ENCODE assay signal across 1 cellular context in genomic region chr17:82205720-82206508, GRCh38.
TF ChIP-seq lines count a peak whose summit lies in the region.

No MANE protein-coding gene starts in this region.

TF ChIP-seq in HepG2, 621 proteins besides CTCF, POLR2A, EP300 and RAD21 (continued from another document and continues in another):
- TF ChIP-seq ZBTB40 (IDR thresholded peaks at IDR 0.05) (no peak), ZBTB40 (CRISPR knock-in tag; IDR thresholded peaks at IDR 0.05) (0 out of 2 replicates have a peak, but pooled peaks have one; percentile 18), BRD4 (CRISPR knock-in tag; IDR thresholded peaks at IDR 0.05) (no peak), ZC3H4 (CRISPR knock-in tag; IDR thresholded peaks at IDR 0.05; ENCODE audit: borderline replicate concordance) (no peak), FOXP4 (CRISPR knock-in tag; IDR thresholded peaks at IDR 0.05) (no peak), MTA1 (CRISPR knock-in tag; IDR thresholded peaks at IDR 0.05; ENCODE audit: borderline replicate concordance) (no peak), ZNF101 (CRISPR knock-in tag; IDR thresholded peaks at IDR 0.05; ENCODE audit: borderline replicate concordance, low read depth) (no peak), ELF3 (CRISPR knock-in tag; IDR thresholded peaks at IDR 0.05) (peak; percentile 100), TAF15 (IDR thresholded peaks at IDR 0.05; ENCODE audit: low read depth, low read length, poor library complexity, severe bottlenecking) (no peak), ZNF713 (CRISPR knock-in tag; IDR thresholded peaks at IDR 0.05) (no peak), ZMYM3 (CRISPR knock-in tag; IDR thresholded peaks at IDR 0.05) (no peak), ZNF557 (CRISPR knock-in tag; IDR thresholded peaks at IDR 0.05) (no peak), SP4 (CRISPR knock-in tag; IDR thresholded peaks at IDR 0.05) (no peak; the same call in 1 of the 2 replicates), ZNF646 (CRISPR knock-in tag; IDR thresholded peaks at IDR 0.05) (no peak), MBD4 (IDR thresholded peaks at IDR 0.05; ENCODE audit: borderline replicate concordance, low read length) (no peak), MIER3 (CRISPR knock-in tag; IDR thresholded peaks at IDR 0.05; ENCODE audit: borderline replicate concordance) (peak; percentile 75; the same call in 1 of the 2 replicates), HOXA3 (CRISPR knock-in tag; IDR thresholded peaks at IDR 0.05) (peak; percentile 76), ZNF614 (CRISPR knock-in tag; IDR thresholded peaks at IDR 0.05; ENCODE audit: borderline replicate concordance) (peak; percentile 48; the same call in 1 of the 2 replicates), REST (IDR thresholded peaks at IDR 0.05; ENCODE audit: borderline replicate concordance in 1 of 2, low read depth in 1 of 2, low read length in 2 of 2) (no peak), SIN3A (IDR thresholded peaks at IDR 0.05; ENCODE audit: borderline replicate concordance, low read depth, low read length) (no peak), ZNF598 (CRISPR knock-in tag; IDR thresholded peaks at IDR 0.05; ENCODE audit: borderline replicate concordance) (peak; percentile 68; the same call in 1 of the 2 replicates), ZKSCAN8 (CRISPR knock-in tag; IDR thresholded peaks at IDR 0.05; ENCODE audit: borderline replicate concordance) (peak; percentile 45; the same call in 1 of the 2 replicates), ZNF597 (CRISPR knock-in tag; IDR thresholded peaks at IDR 0.05) (no peak), KLF12 (CRISPR knock-in tag; IDR thresholded peaks at IDR 0.05; ENCODE audit: borderline replicate concordance) (no peak), ZBTB8A (CRISPR knock-in tag; IDR thresholded peaks at IDR 0.05; ENCODE audit: borderline replicate concordance, low read depth) (no peak), ETV6 (CRISPR knock-in tag; conservative IDR thresholded peaks at IDR 0.05) (0 out of 2 replicates have a peak, but pooled peaks have one; percentile 13), ZNF780A (CRISPR knock-in tag; IDR thresholded peaks at IDR 0.05) (no peak), ZSCAN22 (CRISPR knock-in tag; IDR thresholded peaks at IDR 0.05) (no peak), CENPX (CRISPR knock-in tag; IDR thresholded peaks at IDR 0.05) (no peak), ELF4 (CRISPR knock-in tag; IDR thresholded peaks at IDR 0.05; ENCODE audit: borderline replicate concordance) (peak; percentile 80; the same call in 1 of the 2 replicates), IKZF1 (IDR thresholded peaks at IDR 0.05) (no peak), DDIT3 (CRISPR knock-in tag; IDR thresholded peaks at IDR 0.05) (no peak), ZBTB20 (CRISPR knock-in tag; IDR thresholded peaks at IDR 0.05; ENCODE audit: borderline replicate concordance, low read depth) (no peak), ZNF841 (CRISPR knock-in tag; IDR thresholded peaks at IDR 0.05; ENCODE audit: borderline replicate concordance) (no peak), YY1 (IDR thresholded peaks at IDR 0.05; ENCODE audit: insufficient read depth, insufficient replicate concordance, low read depth, low read length) (peak; percentile 70), IRF2 (CRISPR knock-in tag; IDR thresholded peaks at IDR 0.05) (peak; percentile 90), ZNF674 (CRISPR knock-in tag; IDR thresholded peaks at IDR 0.05; ENCODE audit: low read depth) (no peak), TARDBP (CRISPR knock-in tag; IDR thresholded peaks at IDR 0.05) (no peak)
